Comparison of ENCODE assay signal across 1 cellular context in the genomic region with DNA sequence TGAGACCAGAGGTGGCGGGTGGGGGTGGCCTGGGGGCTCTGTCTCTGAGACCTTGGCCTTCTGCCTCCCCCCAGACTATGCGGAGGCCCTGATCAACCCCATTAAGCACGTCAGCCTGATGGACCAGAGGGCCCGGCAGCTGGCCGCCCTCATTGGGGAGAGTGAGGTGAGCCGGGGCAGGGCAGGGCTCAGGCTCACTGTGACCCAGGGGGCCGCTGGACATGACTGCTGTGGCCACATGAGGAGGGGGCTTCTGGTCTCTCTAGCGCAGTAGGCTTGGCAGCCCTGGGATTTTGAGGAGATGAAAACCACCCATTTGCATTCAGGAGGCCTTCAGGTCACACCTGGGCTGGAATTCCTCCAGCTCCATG.
TF ChIP-seq lines count a peak whose summit lies in the region.

No MANE protein-coding gene starts in this region.

TF ChIP-seq in endothelial cell of umbilical vein, 7 proteins besides CTCF, POLR2A, EP300 and RAD21:
- TF ChIP-seq MYC (IDR thresholded peaks at IDR 0.05; ENCODE audit: low read depth, low read length) (no peak), FOS (IDR thresholded peaks at IDR 0.05; ENCODE audit: borderline replicate concordance, insufficient read depth, low read length) (no peak), GATA2 (IDR thresholded peaks at IDR 0.05; ENCODE audit: insufficient read depth, insufficient read length, low read depth, low read length) (no peak), POLR2AphosphoS5 (IDR thresholded peaks at IDR 0.05; ENCODE audit: insufficient read depth, low read depth, low read length) (no peak), EZH2 (IDR thresholded peaks at IDR 0.05; ENCODE audit: borderline replicate concordance, low read depth, low read length, severe bottlenecking) (no peak), JUN (IDR thresholded peaks at IDR 0.05; ENCODE audit: borderline replicate concordance, insufficient read depth, insufficient read length, low read depth) (no peak)
- TF ChIP-seq, protein P1, sequence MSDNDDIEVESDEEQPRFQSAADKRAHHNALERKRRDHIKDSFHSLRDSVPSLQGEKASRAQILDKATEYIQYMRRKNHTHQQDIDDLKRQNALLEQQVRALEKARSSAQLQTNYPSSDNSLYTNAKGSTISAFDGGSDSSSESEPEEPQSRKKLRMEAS (IDR thresholded peaks at IDR 0.05; ENCODE audit: insufficient read depth, insufficient read length) = no peak
